ENCODE assay signal across 8 cellular contexts in genomic region chr20:31605902-31606677, GRCh38. TPM values are rescaled to one million over a fixed set of nuclear protein-coding genes. Genes with fewer than 3 reads are reported as not detected.
A peak's percentile ranks its signal among the peaks of the same experiment; 100 is the strongest.
DNase-seq lines count a peak whose midpoint lies in the region; ATAC-seq and TF ChIP-seq lines count a peak whose summit lies in the region.

No MANE protein-coding gene starts in this region.

- H3K27ac ChIP-seq in HUES6 (ENCODE audit: low read depth, low read length): peak overlapping the region; percentile 90

- no peaks in the 10 kb centered on the region for H3K36me3 Mint-ChIP-seq in activated T-cell treated with anti-CD3 and anti-CD28 coated beads, Interleukin-2, amount 50 U/mL, for 24 hours (ENCODE audit: low read depth)
- H3K36me3 Mint-ChIP-seq in glutamatergic neuron (ENCODE audit: unreplicated experiment): no peaks in the 10 kb centered on the region

- peak overlapping the region; percentile 81 for H3K4me3 Mint-ChIP-seq in activated T-cell treated with anti-CD3 and anti-CD28 coated beads, Interleukin-2, amount 50 U/mL, for 24 hours
- peak overlapping the region; percentile 94 for H3K4me3 Mint-ChIP-seq in glutamatergic neuron (ENCODE audit: unreplicated experiment)

- peak; percentile 43 for DNase-seq in BE2C
- peak; percentile 49 for DNase-seq in activated T-cell treated with anti-CD3 and anti-CD28 coated beads, Interleukin-2, amount 50 U/mL, for 24 hours
- peak; percentile 78 for DNase-seq in glutamatergic neuron
- peak; percentile 82 for DNase-seq in posterior vena cava (ENCODE audit: low spot score)
- no peak for DNase-seq in putamen (ENCODE audit: low spot score)
- DNase-seq in ACHN: no peak

- H3K4me3 ChIP-seq in BE2C (ENCODE audit: low read depth, low read length) (peak overlapping the region; percentile 99), HUES6 (ENCODE audit: low read depth, low read length) (peak overlapping the region; percentile 86)

- no peak for ATAC-seq in GM21423 (IDR thresholded peaks at IDR 0.05; ENCODE audit: unreplicated experiment)

- H3K4me1 ChIP-seq in BE2C (peaks cover 23% of the 10 kb centered on the region), HUES6 (ENCODE audit: control insufficient read depth, insufficient read depth, low read length) (peaks cover 40% of the 10 kb centered on the region)

- no peaks in the 10 kb centered on the region for H3K27me3 ChIP-seq in BE2C
- no peaks in the 10 kb centered on the region for H3K27me3 ChIP-seq in HUES6 (ENCODE audit: control insufficient read depth, insufficient read depth, low read length)

- TF ChIP-seq CTCF in BE2C (IDR thresholded peaks at IDR 0.05; ENCODE audit: low read depth, low read length) (no peak), glutamatergic neuron (IDR thresholded peaks at IDR 0.05; ENCODE audit: partially characterized antibody, unreplicated experiment) (no peak)

- peaks cover 72% of the 10 kb centered on the region for H3K27me3 Mint-ChIP-seq in activated T-cell treated with anti-CD3 and anti-CD28 coated beads, Interleukin-2, amount 50 U/mL, for 24 hours
- H3K27me3 Mint-ChIP-seq in glutamatergic neuron (ENCODE audit: unreplicated experiment): peaks cover 37% of the 10 kb centered on the region

- H3K9me3 ChIP-seq in BE2C (no peaks in the 10 kb centered on the region), HUES6 (ENCODE audit: control insufficient read depth, insufficient read depth, low read depth, low read length) (no peaks in the 10 kb centered on the region)

- H3K36me3 ChIP-seq in BE2C (peaks cover 17% of the 10 kb centered on the region), HUES6 (ENCODE audit: control insufficient read depth, insufficient read depth, low read length) (peaks cover 18% of the 10 kb centered on the region)

- H3K27ac Mint-ChIP-seq in activated T-cell treated with anti-CD3 and anti-CD28 coated beads, Interleukin-2, amount 50 U/mL, for 24 hours: no peak overlapping the region
- peak overlapping the region; percentile 92 for H3K27ac Mint-ChIP-seq in glutamatergic neuron (ENCODE audit: unreplicated experiment)

- H3K9ac ChIP-seq in HUES6 (ENCODE audit: low read length): peak overlapping the region; percentile 97

- in situ Hi-C loops in ACHN (cut with HindIII; ENCODE audit: low pct_ligation_motif_present, low pct_unique_long_range_greater_than_20kb, low sequenced_read_pairs): no loop called here

- peaks cover 36% of the 10 kb centered on the region for H3K4me1 Mint-ChIP-seq in activated T-cell treated with anti-CD3 and anti-CD28 coated beads, Interleukin-2, amount 50 U/mL, for 24 hours (ENCODE audit: low read depth)
- H3K4me1 Mint-ChIP-seq in glutamatergic neuron (ENCODE audit: low read depth, unreplicated experiment): peaks cover 40% of the 10 kb centered on the region

- intact Hi-C loops in posterior vena cava (cut with DNase I): no loop called here

- no peaks in the 10 kb centered on the region for H3K9me3 Mint-ChIP-seq in activated T-cell treated with anti-CD3 and anti-CD28 coated beads, Interleukin-2, amount 50 U/mL, for 24 hours
- H3K9me3 Mint-ChIP-seq in glutamatergic neuron (ENCODE audit: unreplicated experiment): peaks cover 39% of the 10 kb centered on the region

RNA-seq across cellular contexts. Expression of gene ID1, which starts 1.0 kb away (rescaled TPM):
- polyA plus RNA-seq in BE2C (2012; ENCODE audit: insufficient read depth, insufficient read length, low read depth): 40.6 TPM
- total RNA-seq in glutamatergic neuron (ENCODE audit: unreplicated experiment): 92.0 TPM
- 100 to 1,000 TPM; 117 to 145 TPM for total RNA-seq in posterior vena cava

RNA-seq across cellular contexts. Expression of gene COX4I2, which starts 31.6 kb away (rescaled TPM):
- polyA plus RNA-seq in BE2C (2012; ENCODE audit: insufficient read depth, insufficient read length, low read depth): 4.2 TPM
- total RNA-seq in glutamatergic neuron (ENCODE audit: unreplicated experiment) (not detected), posterior vena cava (1 to 10 TPM; 2.5 to 6.5 TPM)

Comparison
In these comparisons a context has a peak if more than half of its experiments do, and no peak if none do; other contexts are left out.
1. DNase-seq: peak in BE2C (single experiment), activated T-cell treated with anti-CD3 and anti-CD28 coated beads, Interleukin-2, amount 50 U/mL, for 24 hours (single experiment), glutamatergic neuron (single experiment) and posterior vena cava (single experiment); none in putamen (single experiment) and ACHN (single experiment).